In genomic region chr3:152267319-152267689, GRCh38 we compare ENCODE assay signal across 9 cellular contexts. TPM values are rescaled to one million over a fixed set of nuclear protein-coding genes. Genes with fewer than 3 reads are reported as not detected.
DNase-seq lines count a peak whose midpoint lies in the region; ATAC-seq, FAIRE-seq and TF ChIP-seq lines count a peak whose summit lies in the region.
"Had no signal": no experiment of that assay in that cellular context is flagged by ENCODE, and none has a peak within 500 bp of the region (broad histone marks: within the 10 kb centered on the region; RNA-seq: fewer than 3 reads in every experiment).

No MANE protein-coding gene starts in this region.

- intact Hi-C loops in lower lobe of right lung (cut with DNase I) (loop anchor here (10.0 kb wide), 1 partner anchor 63 kb away; no protein-coding TSS in a partner anchor), tibial artery (cut with DNase I; ENCODE audit: low total_unique reads) (loop anchor here (10.0 kb wide), 2 partner anchors 137 to 193 kb away; no protein-coding TSS in a partner anchor)

- no peak for ATAC-seq in lower lobe of right lung
- ATAC-seq in GM19035 (IDR thresholded peaks at IDR 0.05; ENCODE audit: unreplicated experiment): no peak
- ATAC-seq in GM19324 (IDR thresholded peaks at IDR 0.05; ENCODE audit: low FRiP score, unreplicated experiment): no peak

- peak overlapping the region; percentile 96 for H3K4me3 Mint-ChIP-seq in activated T-cell treated with anti-CD3 and anti-CD28 coated beads, Interleukin-2, amount 50 U/mL, for 24 hours
- peak overlapping the region; percentile 88 for H3K4me3 Mint-ChIP-seq in activated naive CD8-positive, alpha-beta T cell treated with anti-CD3 and anti-CD28 coated beads for 36 hours

- no peak for DNase-seq in activated T-cell treated with anti-CD3 and anti-CD28 coated beads, Interleukin-2, amount 50 U/mL, for 24 hours
- no peak for DNase-seq in activated T-cell treated with anti-CD3 and anti-CD28 coated beads, Interleukin-2, amount 50 U/mL, for 48 hours
- DNase-seq in activated naive CD8-positive, alpha-beta T cell treated with anti-CD3 and anti-CD28 coated beads for 36 hours: no peak
- no peak for DNase-seq in lower lobe of right lung
- no peak for DNase-seq in tibial artery
- no peak for DNase-seq in HTR-8/SVneo (ENCODE audit: insufficient read length, low spot score)
- DNase-seq: H7 had no signal

- peak overlapping the region; percentile 92 for H3K27ac Mint-ChIP-seq in activated T-cell treated with anti-CD3 and anti-CD28 coated beads, Interleukin-2, amount 50 U/mL, for 24 hours
- H3K27ac Mint-ChIP-seq in activated naive CD8-positive, alpha-beta T cell treated with anti-CD3 and anti-CD28 coated beads for 36 hours: peak overlapping the region; percentile 91

- H3K36me3 Mint-ChIP-seq in activated T-cell treated with anti-CD3 and anti-CD28 coated beads, Interleukin-2, amount 50 U/mL, for 24 hours (ENCODE audit: low read depth): peaks cover 38% of the 10 kb centered on the region
- H3K36me3 Mint-ChIP-seq in activated naive CD8-positive, alpha-beta T cell treated with anti-CD3 and anti-CD28 coated beads for 36 hours: peaks cover 35% of the 10 kb centered on the region

- H3K27ac ChIP-seq in lower lobe of right lung (peak overlapping the region; percentile 99), tibial artery (peak overlapping the region; percentile 93 to 99)

- no peak for FAIRE-seq in HTR-8/SVneo (lab: Jason Lieb, UNC)

- H3K9me3 ChIP-seq in lower lobe of right lung (no peaks in the 10 kb centered on the region), tibial artery (no peaks in the 10 kb centered on the region)

- H3K9me3 Mint-ChIP-seq in activated T-cell treated with anti-CD3 and anti-CD28 coated beads, Interleukin-2, amount 50 U/mL, for 24 hours: peaks cover 5% of the 10 kb centered on the region
- no peaks in the 10 kb centered on the region for H3K9me3 Mint-ChIP-seq in activated naive CD8-positive, alpha-beta T cell treated with anti-CD3 and anti-CD28 coated beads for 36 hours

- H3K36me3 ChIP-seq in lower lobe of right lung (no peaks in the 10 kb centered on the region), tibial artery (no peaks in the 10 kb centered on the region)

- TF ChIP-seq CTCF in lower lobe of right lung (IDR thresholded peaks at IDR 0.05) (no peak), tibial artery (IDR thresholded peaks at IDR 0.05) (no peak)

- H3K4me1 Mint-ChIP-seq in activated T-cell treated with anti-CD3 and anti-CD28 coated beads, Interleukin-2, amount 50 U/mL, for 24 hours (ENCODE audit: low read depth): peaks cover 56% of the 10 kb centered on the region
- H3K4me1 Mint-ChIP-seq in activated naive CD8-positive, alpha-beta T cell treated with anti-CD3 and anti-CD28 coated beads for 36 hours: peaks cover 47% of the 10 kb centered on the region

- H3K27me3 ChIP-seq in lower lobe of right lung (ENCODE audit: low read depth) (no peaks in the 10 kb centered on the region), tibial artery (no peaks in the 10 kb centered on the region)

- H3K4me1 ChIP-seq in lower lobe of right lung (peaks cover 32% of the 10 kb centered on the region), tibial artery (peaks cover 0 to 41% (median 15%) of the 10 kb centered on the region in 4 donors)

- no peaks in the 10 kb centered on the region for H3K27me3 Mint-ChIP-seq in activated T-cell treated with anti-CD3 and anti-CD28 coated beads, Interleukin-2, amount 50 U/mL, for 24 hours
- H3K27me3 Mint-ChIP-seq in activated naive CD8-positive, alpha-beta T cell treated with anti-CD3 and anti-CD28 coated beads for 36 hours: no peaks in the 10 kb centered on the region

- H3K4me3 ChIP-seq in lower lobe of right lung (peak overlapping the region; percentile 83), tibial artery (peak overlapping the region; percentile 71 to 80)

RNA-seq across cellular contexts. Expression of gene MBNL1, which starts 1.4 kb away (rescaled TPM):
- total RNA-seq in activated naive CD8-positive, alpha-beta T cell treated with anti-CD3 and anti-CD28 coated beads for 36 hours: 100 to 1,000 TPM; 385 to 392 TPM
- total RNA-seq in lower lobe of right lung: 235 TPM
